ENCODE assay signal across 9 cellular contexts in genomic region chr16:30353438-30354129, GRCh38. TPM values are rescaled to one million over a fixed set of nuclear protein-coding genes. Genes with fewer than 3 reads are reported as not detected.
DNase-seq lines count a peak whose midpoint lies in the region; ATAC-seq and TF ChIP-seq lines count a peak whose summit lies in the region.
"Had no signal": no experiment of that assay in that cellular context is flagged by ENCODE, and none has a peak within 500 bp of the region (broad histone marks: within the 10 kb centered on the region; RNA-seq: fewer than 3 reads in every experiment).

No MANE protein-coding gene starts in this region.

- in situ Hi-C loops in astrocyte of the cerebellum (cut with HindIII; ENCODE audit: low sequenced_read_pairs), result no loop called here

- H3K4me3 ChIP-seq in astrocyte of the cerebellum (ENCODE audit: low read depth, low read length), result peak overlapping the region; percentile 94
- H3K4me3 ChIP-seq in mucosa of descending colon, result no peak overlapping the region
- H3K4me3 ChIP-seq in vagina, result peak overlapping the region; percentile 96 to 100

- TF ChIP-seq POLR2A in vagina (IDR thresholded peaks at IDR 0.05), result no peak

- intact Hi-C loops in Right ventricle myocardium superior (cut with DNase I) (loop anchor here (10.0 kb wide), 1 partner anchor 51 kb away; the partner anchor contains the start of gene ZNF771), cardiac septum (cut with DNase I) (loop anchor here (5.0 kb wide), 1 partner anchor 44 kb away; the partner anchor contains the start of gene ZNF48), mucosa of descending colon (cut with DNase I, micrococcal nuclease) (no loop called here), vagina (cut with DNase I) (no loop called here)

- H3K36me3 ChIP-seq in mucosa of descending colon (ENCODE audit: low read depth) (peaks cover 6% of the 10 kb centered on the region), vagina (peaks cover 0 to 37% of the 10 kb centered on the region in 2 donors)

- TF ChIP-seq CTCF in astrocyte of the cerebellum (IDR thresholded peaks at IDR 0.05; ENCODE audit: low read depth, low read length, missing control alignments) (no peak), mucosa of descending colon (IDR thresholded peaks at IDR 0.05) (no peak), vagina (IDR thresholded peaks at IDR 0.05) (no peak)

- H3K4me1 ChIP-seq in mucosa of descending colon (ENCODE audit: low read depth) (peaks cover 16% of the 10 kb centered on the region), vagina (peaks cover 51% of the 10 kb centered on the region)

- peak overlapping the region; percentile 92 for H3K27ac ChIP-seq in vagina

- ATAC-seq in Right ventricle myocardium superior (ENCODE audit: poor library complexity) (no peak), mucosa of descending colon (no peak)

- H3K27me3 ChIP-seq in vagina, result no peaks in the 10 kb centered on the region

- DNase-seq in Right ventricle myocardium superior (peak; percentile 37), cardiac septum (ENCODE audit: low spot score) (no peak), astrocyte of the cerebellum (ENCODE audit: low read depth) (no peak), mucosa of descending colon (peak in 2 of 3 donors; percentile 41 to 68), vagina (ENCODE audit: extremely low spot score in 2 of 2) (no peak), DMS153 (lab: John Stamatoyannopoulos, UW) (no peak), cerebellar nuclear complex (lab: John Stamatoyannopoulos, UW) (no peak), AG08395 (ENCODE audit: low spot score) (no peak)
- DNase-seq: NCI-H2171 treated with DMSO at 0.1 percent for 48 hours had no signal

- H3K9me3 ChIP-seq in mucosa of descending colon (no peaks in the 10 kb centered on the region), vagina (no peaks in the 10 kb centered on the region)

RNA-seq across cellular contexts. Expression of gene CD2BP2, which starts 1.5 kb away (rescaled TPM):
- total RNA-seq in Right ventricle myocardium superior (34.1 TPM), cardiac septum (41.7 TPM), mucosa of descending colon (10 to 100 TPM; 53.4 to 57.9 (median 53.5) TPM), vagina (29.2 TPM)

RNA-seq across cellular contexts. Expression of gene TBC1D10B, which starts 16.7 kb away (rescaled TPM):
- total RNA-seq in Right ventricle myocardium superior, result 24.4 TPM
- total RNA-seq in cardiac septum, result 23.7 TPM
- total RNA-seq in mucosa of descending colon, result 10 to 100 TPM; 46.4 to 48.8 (median 47.5) TPM
- 42.2 TPM for total RNA-seq in vagina

RNA-seq across cellular contexts. Expression of gene MYL11, which starts 21.0 kb away (rescaled TPM):
- total RNA-seq in Right ventricle myocardium superior (not detected), cardiac septum (0.59 TPM), mucosa of descending colon (1 to 10 TPM in 2 of 3 donors, not detected in 1; 1.1 to 1.6 TPM), vagina (not detected)

RNA-seq across cellular contexts. Expression of gene SEPTIN1, which starts 28.8 kb away (rescaled TPM):
- total RNA-seq in Right ventricle myocardium superior (0.97 TPM), cardiac septum (2.2 TPM), mucosa of descending colon (1 to 10 TPM; 5.6 to 6.1 (median 6.0) TPM), vagina (3.7 TPM)

RNA-seq across cellular contexts. Expression of gene ZNF48, which starts 41.6 kb away (rescaled TPM):
- total RNA-seq in Right ventricle myocardium superior, result 5.1 TPM
- total RNA-seq in cardiac septum, result 6.1 TPM
- 10 to 100 TPM in 1 of 3 donors, 1 to 10 TPM in 2; 6.5 to 13.7 (median 6.6) TPM for total RNA-seq in mucosa of descending colon
- 3.4 TPM for total RNA-seq in vagina

Comparison
In these comparisons a context has a peak if more than half of its experiments do, and no peak if none do; other contexts are left out.
1. DNase-seq: peak in Right ventricle myocardium superior (single experiment) and mucosa of descending colon (2 of 3); none in cardiac septum (single experiment), astrocyte of the cerebellum (single experiment), vagina (0 of 2), DMS153 (single experiment), cerebellar nuclear complex (0 of 2) and AG08395 (single experiment).
2. intact Hi-C loops: an anchor here in Right ventricle myocardium superior (10.0 kb wide) and cardiac septum (5.0 kb wide); none called in mucosa of descending colon and vagina.